In the genomic region with DNA sequence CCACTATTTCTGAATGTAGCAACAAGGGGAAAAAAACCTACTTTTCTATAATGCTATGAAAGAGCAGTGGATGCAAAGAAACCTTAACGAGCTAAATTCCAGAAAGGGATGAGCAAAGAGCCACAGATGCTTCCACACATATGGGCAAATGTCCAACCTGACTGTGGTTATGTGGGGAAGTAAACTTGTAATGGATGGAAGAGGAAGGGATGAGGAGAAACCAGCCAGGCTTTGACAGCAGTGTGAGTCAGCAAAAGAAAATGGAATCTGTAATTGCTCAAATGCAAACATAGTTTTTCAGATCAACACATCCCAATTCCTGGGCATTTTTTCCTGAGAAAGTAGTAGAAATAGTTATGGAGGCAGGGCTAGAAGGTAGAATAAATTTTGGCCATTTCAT, we compare ENCODE assay signal across 14 cellular contexts.
DNase-seq lines count a peak whose midpoint lies in the region; FAIRE-seq and TF ChIP-seq lines count a peak whose summit lies in the region.
"Had no signal": no experiment of that assay in that cellular context is flagged by ENCODE, and none has a peak within 500 bp of the region (broad histone marks: within the 10 kb centered on the region; RNA-seq: fewer than 3 reads in every experiment).

No MANE protein-coding gene starts in this region.

- no peak for TF ChIP-seq POLR2A in GM12892 (IDR thresholded peaks at IDR 0.05; ENCODE audit: low read depth, low read length)

- no peak for FAIRE-seq in GM12892 (lab: Jason Lieb, UNC)
- FAIRE-seq: endothelial cell of umbilical vein had no signal

- peak; percentile 96 for DNase-seq in HS-5 (ENCODE audit: low read depth)
- peak; percentile 21 for DNase-seq in T1000 (lab: John Stamatoyannopoulos, UW)
- peak; percentile 98 for DNase-seq in fibroblast of peridontal ligament (ENCODE audit: extremely low read depth)
- DNase-seq in stromal cell of bone marrow (ENCODE audit: low read depth), result peak; percentile 30
- no peak for DNase-seq in SHP77 (lab: John Stamatoyannopoulos, UW)
- DNase-seq in nucleus accumbens (lab: John Stamatoyannopoulos, UW), result no peak
- no peak for DNase-seq in GM12892 (ENCODE audit: insufficient read length)
- DNase-seq: activated CD4-positive, alpha-beta T cell treated with anti-CD3 and anti-CD28 coated beads for 1 hour; dermis blood vessel endothelial cell; head of caudate nucleus; NCI-H146; NCI-H774; right cardiac atrium had no signal

Comparison
In these comparisons a context has a peak if more than half of its experiments do, and no peak if none do; other contexts are left out.
1. DNase-seq: peak in HS-5 (single experiment), T1000 (single experiment), fibroblast of peridontal ligament (single experiment) and stromal cell of bone marrow (single experiment); none in SHP77 (0 of 2), nucleus accumbens (0 of 56) and GM12892 (single experiment).